21 cellular contexts compared by ENCODE assay signal in the genomic region with DNA sequence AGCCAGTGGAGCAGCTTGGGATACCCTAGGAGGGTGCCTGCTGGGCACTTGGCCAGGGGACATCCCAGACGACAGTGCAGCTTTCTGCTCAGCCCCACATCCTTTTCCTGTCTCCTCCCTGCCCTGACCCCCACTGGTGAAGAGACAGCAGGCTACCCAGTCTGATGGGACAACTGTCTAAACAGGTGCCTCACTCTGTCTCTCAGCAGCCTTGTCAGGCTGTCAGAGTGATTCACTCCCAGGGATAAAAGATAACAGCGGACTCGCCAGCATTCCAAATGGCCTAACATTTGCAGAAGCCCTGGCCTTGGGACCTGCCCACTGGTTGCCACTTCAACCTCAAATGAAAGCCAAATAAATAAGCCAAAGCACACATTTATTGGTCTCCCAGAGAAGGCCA.
"Had no signal": no experiment of that assay in that cellular context is flagged by ENCODE, and none has a peak within 500 bp of the region (broad histone marks: within the 10 kb centered on the region; RNA-seq: fewer than 3 reads in every experiment).

No MANE protein-coding gene starts in this region.

- H3K27ac Mint-ChIP-seq: activated B cell treated with CpG ODN at 0.5 μM for 24 hours; activated CD4-positive, alpha-beta T cell treated with anti-CD3 and anti-CD28 coated beads, Interleukin-2, amount 10 ng/mL, durations not matched to agents 24 days and 14 days; activated CD8-positive, alpha-beta T cell treated with anti-CD3 and anti-CD28 coated beads, Interleukin-2, amount 10 ng/mL, durations not matched to agents 7 days and 5 days; activated naive CD4-positive, alpha-beta T cell treated with anti-CD3 and anti-CD28 coated beads, Interleukin-2, amount 50 U/mL, for 72 hours; activated T-cell treated with anti-CD3 and anti-CD28 coated beads, Interleukin-2, amount 50 U/mL, for 72 hours; naive B cell; T-helper 2 cell treated with Interferon-gamma antibody and Interleukin-4, amounts not matched to agents 5 μg/mL and 100 μg/mL, for 36 hours had no signal

- H3K27ac ChIP-seq: body of pancreas, coronary artery, esophagus squamous epithelium, lower lobe of right lung, neutrophil, upper lobe of left lung had no signal

- H3K4me3 ChIP-seq: body of pancreas, coronary artery, esophagus squamous epithelium, lower lobe of right lung, upper lobe of left lung had no signal

- H3K36me3 ChIP-seq: esophagus squamous epithelium, lower lobe of right lung, neutrophil, upper lobe of left lung had no signal

- H3K4me3 Mint-ChIP-seq: activated B cell treated with CpG ODN at 0.5 μM for 24 hours; activated CD4-positive, alpha-beta T cell treated with anti-CD3 and anti-CD28 coated beads, Interleukin-2, amount 10 ng/mL, durations not matched to agents 24 days and 14 days; activated CD8-positive, alpha-beta T cell treated with anti-CD3 and anti-CD28 coated beads, Interleukin-2, amount 10 ng/mL, durations not matched to agents 7 days and 5 days; activated T-cell treated with anti-CD3 and anti-CD28 coated beads, Interleukin-2, amount 50 U/mL, for 72 hours; central memory CD8-positive, alpha-beta T cell; naive B cell; stimulated activated naive CD8-positive, alpha-beta T cell treated with anti-CD3 and anti-CD28 coated beads, Interleukin-15, amount 100 ng/mL, for 72 hours; T-helper 2 cell treated with Interferon-gamma antibody and Interleukin-4, amounts not matched to agents 5 μg/mL and 100 μg/mL, for 36 hours had no signal

- H3K9me3 ChIP-seq: body of pancreas, esophagus squamous epithelium, lower lobe of right lung, neutrophil, upper lobe of left lung had no signal

- H3K9me3 Mint-ChIP-seq: activated B cell treated with CpG ODN at 0.5 μM for 24 hours; activated CD4-positive, alpha-beta T cell treated with anti-CD3 and anti-CD28 coated beads, Interleukin-2, amount 10 ng/mL, durations not matched to agents 24 days and 14 days; activated naive CD4-positive, alpha-beta T cell treated with anti-CD3 and anti-CD28 coated beads, Interleukin-2, amount 50 U/mL, for 72 hours; activated T-cell treated with anti-CD3 and anti-CD28 coated beads, Interleukin-2, amount 50 U/mL, for 72 hours; central memory CD8-positive, alpha-beta T cell; stimulated activated naive CD8-positive, alpha-beta T cell treated with anti-CD3 and anti-CD28 coated beads, Interleukin-15, amount 100 ng/mL, for 72 hours; T-helper 2 cell treated with Interferon-gamma antibody and Interleukin-4, amounts not matched to agents 5 μg/mL and 100 μg/mL, for 36 hours had no signal

- H3K4me1 ChIP-seq: body of pancreas, esophagus squamous epithelium, lower lobe of right lung, upper lobe of left lung had no signal

- DNase-seq: activated B cell treated with CpG ODN at 0.5 μM for 24 hours; activated CD4-positive, alpha-beta T cell treated with anti-CD3 and anti-CD28 coated beads, Interleukin-2, amount 10 ng/mL, durations not matched to agents 24 days and 14 days; activated CD8-positive, alpha-beta memory T cell treated with anti-CD3 and anti-CD28 coated beads, Interleukin-2, amount 50 U/mL, for 4 hours; activated CD8-positive, alpha-beta T cell treated with anti-CD3 and anti-CD28 coated beads, Interleukin-2, amount 10 ng/mL, durations not matched to agents 7 days and 5 days; activated gamma-delta T cell; activated T-cell treated with anti-CD3 and anti-CD28 coated beads, Interleukin-2, amount 50 U/mL, for 72 hours; amniotic stem cell; body of pancreas; esophagus squamous epithelium; glutamatergic neuron; lower lobe of right lung; midbrain; naive B cell; posterior cingulate gyrus; stimulated activated naive CD8-positive, alpha-beta T cell treated with anti-CD3 and anti-CD28 coated beads, Interleukin-15, amount 100 ng/mL, for 72 hours; upper lobe of left lung had no signal

- H3K36me3 Mint-ChIP-seq: activated naive CD4-positive, alpha-beta T cell treated with anti-CD3 and anti-CD28 coated beads, Interleukin-2, amount 50 U/mL, for 72 hours; naive B cell had no signal

- H3K27me3 ChIP-seq: body of pancreas, esophagus squamous epithelium, neutrophil, upper lobe of left lung had no signal

- ATAC-seq: activated CD8-positive, alpha-beta T cell treated with anti-CD3 and anti-CD28 coated beads, Interleukin-2, amount 10 ng/mL, durations not matched to agents 7 days and 5 days; activated naive CD4-positive, alpha-beta T cell treated with anti-CD3 and anti-CD28 coated beads, Interleukin-2, amount 50 U/mL, for 72 hours; activated T-cell treated with anti-CD3 and anti-CD28 coated beads, Interleukin-2, amount 50 U/mL, for 72 hours; body of pancreas; lower lobe of right lung; stimulated activated naive CD8-positive, alpha-beta T cell treated with anti-CD3 and anti-CD28 coated beads, Interleukin-15, amount 100 ng/mL, for 72 hours had no signal

- H3K27me3 Mint-ChIP-seq: central memory CD8-positive, alpha-beta T cell had no signal

- H3K4me1 Mint-ChIP-seq: activated B cell treated with CpG ODN at 0.5 μM for 24 hours; activated CD4-positive, alpha-beta T cell treated with anti-CD3 and anti-CD28 coated beads, Interleukin-2, amount 10 ng/mL, durations not matched to agents 24 days and 14 days; central memory CD8-positive, alpha-beta T cell; naive B cell; stimulated activated naive CD8-positive, alpha-beta T cell treated with anti-CD3 and anti-CD28 coated beads, Interleukin-15, amount 100 ng/mL, for 72 hours had no signal
